20 cellular contexts compared by ENCODE assay signal in the genomic region with DNA sequence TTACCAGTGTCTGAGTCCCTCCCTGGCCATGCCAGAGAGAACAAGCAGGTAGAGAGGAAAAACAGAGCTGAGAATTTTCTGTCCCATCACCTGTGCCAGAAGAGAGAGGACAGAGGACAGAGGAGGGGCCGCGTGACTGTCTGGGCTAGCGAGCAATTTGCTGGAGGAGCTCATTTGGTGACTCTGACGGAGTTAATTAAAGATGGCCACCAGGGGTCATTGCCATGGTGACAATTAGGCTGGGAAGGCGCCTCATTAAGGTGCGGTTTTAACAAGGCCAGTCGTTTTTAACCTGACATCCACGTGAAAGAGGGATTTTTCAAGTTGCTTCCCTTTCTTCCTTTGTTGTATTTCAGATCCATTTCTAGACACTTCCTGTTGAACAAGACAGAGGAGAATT.
"Had no signal": no experiment of that assay in that cellular context is flagged by ENCODE, and none has a peak within 500 bp of the region (broad histone marks: within the 10 kb centered on the region; RNA-seq: fewer than 3 reads in every experiment).

No MANE protein-coding gene starts in this region.

- H3K36me3 ChIP-seq: brain microvascular endothelial cell, left ventricle myocardium inferior had no signal

- H3K9me3 Mint-ChIP-seq: dendritic cell treated with granulocyte-macrophage colony-stimulating factor and Interleukin-4, amounts not matched to agents 40 ng/mL and 50 ng/mL, for 4 days; neural crest cell; stimulated activated naive B cell treated with anti-CD40 and anti-IgM and Interleukin-4, amounts not matched to agents 10 μg/mL and 1 μg/mL and 100 μg/mL, for 72 hours; type B pancreatic cell had no signal

- H3K4me2 ChIP-seq: hepatocyte had no signal

- H3K36me3 Mint-ChIP-seq: activated naive CD4-positive, alpha-beta T cell treated with anti-CD3 and anti-CD28 coated beads, Interleukin-2, amount 50 U/mL, for 24 hours; stimulated activated naive B cell treated with anti-CD40 and anti-IgM and Interleukin-4, amounts not matched to agents 10 μg/mL and 1 μg/mL and 100 μg/mL, for 72 hours; type B pancreatic cell had no signal

- ATAC-seq: foreskin keratinocyte; naive thymus-derived CD4-positive, alpha-beta T cell; stimulated activated naive B cell treated with anti-CD40 and anti-IgM and Interleukin-4, amounts not matched to agents 10 μg/mL and 1 μg/mL and 100 μg/mL, for 72 hours had no signal

- H3K4me1 Mint-ChIP-seq: activated naive CD4-positive, alpha-beta T cell treated with anti-CD3 and anti-CD28 coated beads, Interleukin-2, amount 50 U/mL, for 24 hours; naive thymus-derived CD4-positive, alpha-beta T cell; stimulated activated naive B cell treated with anti-CD40 and anti-IgM and Interleukin-4, amounts not matched to agents 10 μg/mL and 1 μg/mL and 100 μg/mL, for 72 hours had no signal

- DNase-seq: activated gamma-delta T cell treated with Interleukin-2 at 50 U/mL for 16 hours; activated T-cell treated with anti-CD3 and anti-CD28 coated beads, Interleukin-2, amount 50 U/mL, for 1 hour; aorta; brain microvascular endothelial cell; caudate nucleus; effector CD4-positive, alpha-beta T cell; erythroblast; foreskin keratinocyte; left ventricle myocardium inferior; naive thymus-derived CD4-positive, alpha-beta T cell; retina; stimulated activated CD4-positive, alpha-beta T cell treated with anti-CD3 and anti-CD28 coated beads, Interleukin-2, amount 100 ng/mL, for 48 hours; stimulated activated CD8-positive, alpha-beta memory T cell treated with anti-CD3 and anti-CD28 coated beads, Interleukin-4, amount 100 ng/mL, for 48 hours; stimulated activated naive B cell treated with anti-CD40 and anti-IgM and Interleukin-4, amounts not matched to agents 10 μg/mL and 1 μg/mL and 100 μg/mL, for 72 hours had no signal

- H2AFZ ChIP-seq: hepatocyte had no signal

- H3K4me3 ChIP-seq: hepatocyte, left ventricle myocardium inferior had no signal

- H3K4me3 Mint-ChIP-seq: activated naive CD4-positive, alpha-beta T cell treated with anti-CD3 and anti-CD28 coated beads, Interleukin-2, amount 50 U/mL, for 24 hours; dendritic cell treated with granulocyte-macrophage colony-stimulating factor and Interleukin-4, amounts not matched to agents 40 ng/mL and 50 ng/mL, for 4 days; naive thymus-derived CD4-positive, alpha-beta T cell; neural crest cell; stimulated activated naive B cell treated with anti-CD40 and anti-IgM and Interleukin-4, amounts not matched to agents 10 μg/mL and 1 μg/mL and 100 μg/mL, for 72 hours; type B pancreatic cell had no signal

- H3K79me2 ChIP-seq: hepatocyte had no signal

- H3K4me1 ChIP-seq: foreskin keratinocyte, left ventricle myocardium inferior had no signal

- H3K9me3 ChIP-seq: left ventricle myocardium inferior had no signal

- H3K27ac ChIP-seq: brain microvascular endothelial cell, foreskin keratinocyte, hepatocyte, left ventricle myocardium inferior had no signal

- H3K27ac Mint-ChIP-seq: activated naive CD4-positive, alpha-beta T cell treated with anti-CD3 and anti-CD28 coated beads, Interleukin-2, amount 50 U/mL, for 24 hours; dendritic cell treated with granulocyte-macrophage colony-stimulating factor and Interleukin-4, amounts not matched to agents 40 ng/mL and 50 ng/mL, for 4 days; naive thymus-derived CD4-positive, alpha-beta T cell; progenitor cell of endocrine pancreas; stimulated activated naive B cell treated with anti-CD40 and anti-IgM and Interleukin-4, amounts not matched to agents 10 μg/mL and 1 μg/mL and 100 μg/mL, for 72 hours; type B pancreatic cell had no signal
